ENCODE assay signal across 8 cellular contexts in the genomic region with DNA sequence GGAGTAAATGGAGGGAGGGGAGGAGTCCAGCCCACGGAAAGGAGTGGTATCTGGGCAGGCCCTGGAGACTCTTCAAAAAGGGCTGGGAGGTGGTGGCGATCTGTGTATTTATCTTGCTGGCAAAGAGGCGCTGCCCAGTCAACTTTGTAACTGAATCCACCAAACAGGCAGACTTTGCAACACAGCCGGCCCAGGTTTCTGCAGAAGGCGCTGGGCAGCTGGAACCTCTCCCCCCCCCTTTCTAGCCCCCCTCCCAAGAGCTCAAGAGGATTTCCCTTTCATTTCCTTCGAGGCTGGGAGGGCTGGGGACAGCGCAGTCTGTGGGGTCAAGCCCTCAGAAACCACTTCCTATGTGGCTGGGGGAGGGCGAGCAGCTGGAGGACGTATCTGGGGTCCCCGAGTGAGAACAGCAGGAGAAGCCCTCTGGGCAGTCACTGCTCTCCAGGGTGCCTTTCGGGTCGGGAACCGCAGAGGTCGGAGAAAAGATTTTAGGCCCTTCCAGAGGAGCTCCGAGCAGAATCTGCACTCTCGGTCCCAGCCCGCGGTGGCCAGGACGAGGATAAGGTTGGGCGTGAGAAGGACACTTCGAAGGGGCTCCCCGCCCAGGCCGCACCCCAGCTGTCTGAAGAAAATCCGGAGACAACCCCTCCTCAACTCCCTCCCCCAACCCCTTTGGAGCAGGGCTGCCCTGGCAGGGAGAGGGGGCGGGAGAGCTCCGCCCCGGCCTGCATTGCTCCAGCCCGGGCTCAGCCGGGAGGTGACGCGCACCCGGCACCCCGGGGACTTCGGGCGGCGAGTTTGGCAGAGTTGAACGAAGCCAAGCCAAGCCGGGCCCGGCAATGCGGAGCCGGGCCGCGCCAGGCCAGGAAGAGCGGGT. TPM values are rescaled to one million over a fixed set of nuclear protein-coding genes. Genes with fewer than 3 reads are reported as not detected.
DNase-seq lines count a peak whose midpoint lies in the region; ATAC-seq lines count a peak whose summit lies in the region.

No MANE protein-coding gene starts in this region.

- peaks cover 0 to 2% of the 10 kb centered on the region in 2 donors for H3K36me3 Mint-ChIP-seq in CD4-positive, alpha-beta memory T cell
- no peaks in the 10 kb centered on the region for H3K36me3 Mint-ChIP-seq in T-cell

- peaks cover 21% of the 10 kb centered on the region for H3K4me1 ChIP-seq in CD4-positive, alpha-beta memory T cell (ENCODE audit: insufficient read depth, low read length)

- H3K4me3 ChIP-seq in CD4-positive, alpha-beta memory T cell (ENCODE audit: low read length in 2 of 2): peak overlapping the region; percentile 63 to 64
- H3K4me3 ChIP-seq in iPS-11a (ENCODE audit: low read depth, low read length) (peak overlapping the region; percentile 45), skeletal muscle cell (ENCODE audit: low read depth, low read length) (peak overlapping the region; percentile 81)

- peak; percentile 37 to 68 (median 48) for DNase-seq in CD4-positive, alpha-beta memory T cell
- peak; percentile 77 for DNase-seq in HT1080 (ENCODE audit: low read depth)
- peak in 31 of 34 experiments; percentile 7 to 54 (median 28) for DNase-seq in T-cell
- DNase-seq in astrocyte of the hippocampus (ENCODE audit: low read depth, low spot score): peak; percentile 76
- no peak for DNase-seq in skeletal muscle cell (ENCODE audit: low read depth)
- DNase-seq in NCI-H774 (lab: John Stamatoyannopoulos, UW): no peak

- CTCF ChIA-PET in CD4-positive, alpha-beta memory T cell (lab: Charles Lee; ENCODE audit: partially characterized antibody): interaction anchor here (0.6 to 1.8 kb wide), 4 partner anchors 23 to 1142 kb away, joined by 3 to 6 read pairs (median 4); no protein-coding TSS in a partner anchor
- CTCF ChIA-PET in T-cell (lab: Charles Lee): interaction anchor here in 1 of 2 donors (0.6 kb wide), 1 partner anchor 1607 kb away, joined by 8 read pairs; no protein-coding TSS in a partner anchor

- H3K27ac ChIP-seq in CD4-positive, alpha-beta memory T cell (ENCODE audit: low read depth, low read length): peak overlapping the region; percentile 36

- H3K36me3 ChIP-seq in CD4-positive, alpha-beta memory T cell (ENCODE audit: insufficient read depth, low read length): no peaks in the 10 kb centered on the region

- no peaks in the 10 kb centered on the region for H3K27me3 ChIP-seq in CD4-positive, alpha-beta memory T cell (ENCODE audit: insufficient read depth, low read length)

- POLR2A ChIA-PET in CD4-positive, alpha-beta memory T cell (lab: Charles Lee; ENCODE audit: partially characterized antibody): interaction anchor here (1.1 to 2.0 kb wide), 3 partner anchors 93 to 122 kb away, joined by 3 to 7 read pairs (median 6); no protein-coding TSS in a partner anchor
- POLR2A ChIA-PET in T-cell (lab: Charles Lee): interaction anchor here in 1 of 2 donors (0.6 to 0.7 kb wide), 2 partner anchors 16 to 201 kb away, joined by 3 to 4 read pairs; no protein-coding TSS in a partner anchor

- intact Hi-C loops in CD4-positive, alpha-beta memory T cell (cut with micrococcal nuclease): loop anchor here (1.0 to 10.0 kb wide), 7 partner anchors 96 to 1410 kb away; a partner anchor contains a TSS

- H3K4me1 Mint-ChIP-seq in CD4-positive, alpha-beta memory T cell: peaks cover 17 to 34% (median 23%) of the 10 kb centered on the region in 4 donors
- H3K4me1 Mint-ChIP-seq in T-cell: peaks cover 24 to 30% (median 27%) of the 10 kb centered on the region in 3 donors

- H3K9me3 Mint-ChIP-seq in CD4-positive, alpha-beta memory T cell: peaks cover 0 to 2% (median 0%) of the 10 kb centered on the region in 8 donors
- no peaks in the 10 kb centered on the region for H3K9me3 Mint-ChIP-seq in T-cell

- H3K27me3 Mint-ChIP-seq in CD4-positive, alpha-beta memory T cell: no peaks in the 10 kb centered on the region
- no peaks in the 10 kb centered on the region for H3K27me3 Mint-ChIP-seq in T-cell

- H3K4me3 Mint-ChIP-seq in CD4-positive, alpha-beta memory T cell: peak overlapping the region; percentile 87 to 94 (median 90)
- H3K4me3 Mint-ChIP-seq in T-cell: peak overlapping the region; percentile 85 to 86 (median 86)

- H3K27ac Mint-ChIP-seq in CD4-positive, alpha-beta memory T cell: peak overlapping the region in 6 of 7 donors; percentile 66 to 95 (median 88)
- H3K27ac Mint-ChIP-seq in T-cell: no peak overlapping the region

- ATAC-seq in GM19467 (IDR thresholded peaks at IDR 0.05; ENCODE audit: unreplicated experiment) (peak; percentile 27), T-cell (replicated peaks in 1 of 4) (peak; percentile 6 to 17 (median 14))

- H3K9me3 ChIP-seq in CD4-positive, alpha-beta memory T cell (ENCODE audit: control insufficient read depth in 1 of 2, low read length in 2 of 2): no peaks in the 10 kb centered on the region

RNA-seq across cellular contexts. Expression of a gene that starts 0.9 kb away (rescaled TPM):
- total RNA-seq in CD4-positive, alpha-beta memory T cell: 1 to 10 TPM; 1.7 to 1.9 TPM
- polyA plus RNA-seq in CD4-positive, alpha-beta memory T cell: under 1 TPM; 0.30 to 0.79 TPM
- 6.4 and 9.4 TPM in 2 replicates for total RNA-seq in HT1080 (2014; rRNA removed; shearing (Covaris generic))
- polyA plus RNA-seq in HT1080 (2015; cell fraction: cytosol; rRNA removed): 17.4 and 19.6 TPM in 2 replicates
- 9.5 and 11.5 TPM in 2 replicates for polyA plus RNA-seq in HT1080 (2015; cell fraction: nucleus; rRNA removed)
- 1 to 10 TPM in 4 of 5 donors, under 1 TPM in 1; 0.60 to 2.4 (median 1.9) TPM for total RNA-seq in T-cell

Comparison
In these comparisons a context has a peak if more than half of its experiments do, and no peak if none do; other contexts are left out.
1. DNase-seq: peak in CD4-positive, alpha-beta memory T cell (5 of 5), HT1080 (single experiment), T-cell (31 of 34) and astrocyte of the hippocampus (single experiment); none in skeletal muscle cell (single experiment) and NCI-H774 (single experiment).
2. H3K27ac Mint-ChIP-seq: peak in CD4-positive, alpha-beta memory T cell (6 of 7); none in T-cell (0 of 2).
3. Peak in every context shown above with its lines, with median percentiles within 50 percentile points of each other: H3K4me3 ChIP-seq.